ENCODE assay signal across 1 cellular context in the genomic region with DNA sequence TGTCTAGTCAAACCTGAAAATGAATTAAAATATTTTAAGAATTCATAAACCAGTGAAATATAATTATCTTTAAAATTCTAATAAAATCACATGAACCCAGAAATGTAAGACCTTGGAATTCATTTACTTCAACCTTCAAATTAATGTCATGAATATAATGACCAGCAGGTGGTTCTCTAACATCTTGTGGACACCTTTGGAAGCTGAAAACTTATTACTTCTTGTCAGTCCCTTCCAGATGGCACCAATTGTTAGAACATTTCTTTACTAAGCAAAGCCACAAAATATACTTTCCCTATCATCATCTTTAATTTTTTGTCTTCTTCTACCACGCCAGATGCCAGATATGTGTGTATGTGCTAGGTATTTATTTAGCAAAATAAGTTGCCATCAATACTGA.
TF ChIP-seq lines count a peak whose summit lies in the region.

No MANE protein-coding gene starts in this region.

TF ChIP-seq in endothelial cell of umbilical vein, 7 proteins besides CTCF, POLR2A, EP300 and RAD21 (continued from another document):
- TF ChIP-seq, protein P1, sequence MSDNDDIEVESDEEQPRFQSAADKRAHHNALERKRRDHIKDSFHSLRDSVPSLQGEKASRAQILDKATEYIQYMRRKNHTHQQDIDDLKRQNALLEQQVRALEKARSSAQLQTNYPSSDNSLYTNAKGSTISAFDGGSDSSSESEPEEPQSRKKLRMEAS (IDR thresholded peaks at IDR 0.05; ENCODE audit: insufficient read depth, insufficient read length), result no peak
